3 cellular contexts compared by ENCODE assay signal in genomic region chr19:32138416-32138815, GRCh38.
TF ChIP-seq lines count a peak whose summit lies in the region.

No MANE protein-coding gene starts in this region.

TF ChIP-seq in SK-N-SH, 30 proteins besides CTCF, POLR2A, EP300 and RAD21:
- no peak for TF ChIP-seq TEAD4 (IDR thresholded peaks at IDR 0.05; ENCODE audit: borderline replicate concordance, insufficient read depth)
- no peak for TF ChIP-seq FOXM1 (IDR thresholded peaks at IDR 0.05; ENCODE audit: low read depth)
- TF ChIP-seq TAF1 (IDR thresholded peaks at IDR 0.05; ENCODE audit: borderline replicate concordance, low read depth, low read length) = no peak
- TF ChIP-seq GATA2 (CRISPR knock-in tag; IDR thresholded peaks at IDR 0.05) = no peak
- TF ChIP-seq FOXJ3 (CRISPR knock-in tag; IDR thresholded peaks at IDR 0.05) = no peak
- no peak for TF ChIP-seq NRF1 (IDR thresholded peaks at IDR 0.05; ENCODE audit: low read depth, low read length)
- TF ChIP-seq SIN3A (IDR thresholded peaks at IDR 0.05; ENCODE audit: borderline replicate concordance, low read depth, low read length) = no peak
- TF ChIP-seq, protein P1, sequence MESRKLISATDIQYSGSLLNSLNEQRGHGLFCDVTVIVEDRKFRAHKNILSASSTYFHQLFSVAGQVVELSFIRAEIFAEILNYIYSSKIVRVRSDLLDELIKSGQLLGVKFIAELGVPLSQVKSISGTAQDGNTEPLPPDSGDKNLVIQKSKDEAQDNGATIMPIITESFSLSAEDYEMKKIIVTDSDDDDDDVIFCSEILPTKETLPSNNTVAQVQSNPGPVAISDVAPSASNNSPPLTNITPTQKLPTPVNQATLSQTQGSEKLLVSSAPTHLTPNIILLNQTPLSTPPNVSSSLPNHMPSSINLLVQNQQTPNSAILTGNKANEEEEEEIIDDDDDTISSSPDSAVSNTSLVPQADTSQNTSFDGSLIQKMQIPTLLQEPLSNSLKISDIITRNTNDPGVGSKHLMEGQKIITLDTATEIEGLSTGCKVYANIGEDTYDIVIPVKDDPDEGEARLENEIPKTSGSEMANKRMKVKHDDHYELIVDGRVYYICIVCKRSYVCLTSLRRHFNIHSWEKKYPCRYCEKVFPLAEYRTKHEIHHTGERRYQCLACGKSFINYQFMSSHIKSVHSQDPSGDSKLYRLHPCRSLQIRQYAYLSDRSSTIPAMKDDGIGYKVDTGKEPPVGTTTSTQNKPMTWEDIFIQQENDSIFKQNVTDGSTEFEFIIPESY (IDR thresholded peaks at IDR 0.05; ENCODE audit: borderline replicate concordance, low read depth) = no peak
- no peak for TF ChIP-seq POLR2AphosphoS5 (IDR thresholded peaks at IDR 0.05; ENCODE audit: low read depth, low read length)

TF ChIP-seq in SK-N-SH treated with all-trans-retinoic acid at 6 μM for 48 hours, 23 proteins besides CTCF, POLR2A, EP300 and RAD21:
- no peak for TF ChIP-seq TSHZ2 (CRISPR knock-in tag; IDR thresholded peaks at IDR 0.05)
- no peak for TF ChIP-seq ZNF8 (CRISPR knock-in tag; IDR thresholded peaks at IDR 0.05)
- no peak for TF ChIP-seq ARNTL (CRISPR knock-in tag; IDR thresholded peaks at IDR 0.05; ENCODE audit: borderline replicate concordance, low read depth)
- no peak for TF ChIP-seq ZFP30 (CRISPR knock-in tag; IDR thresholded peaks at IDR 0.05)
- TF ChIP-seq PPARA (CRISPR knock-in tag; IDR thresholded peaks at IDR 0.05; ENCODE audit: borderline replicate concordance) = no peak
- no peak for TF ChIP-seq ISL1 (CRISPR knock-in tag; IDR thresholded peaks at IDR 0.05)
- no peak for TF ChIP-seq GLIS3 (CRISPR knock-in tag; IDR thresholded peaks at IDR 0.05)
- no peak for TF ChIP-seq CSDC2 (CRISPR knock-in tag; IDR thresholded peaks at IDR 0.05)

TF ChIP-seq in H1, 55 proteins besides CTCF, POLR2A, EP300 and RAD21:
- no peak for TF ChIP-seq NRF1 (IDR thresholded peaks at IDR 0.05; ENCODE audit: low read depth, low read length)
- no peak for TF ChIP-seq HDAC2 (IDR thresholded peaks at IDR 0.05; ENCODE audit: borderline replicate concordance in 1 of 2, low read depth in 2 of 2, low read length in 2 of 2)
- TF ChIP-seq TEAD4 (IDR thresholded peaks at IDR 0.05; ENCODE audit: low read depth, low read length) = no peak
- TF ChIP-seq, protein P2, sequence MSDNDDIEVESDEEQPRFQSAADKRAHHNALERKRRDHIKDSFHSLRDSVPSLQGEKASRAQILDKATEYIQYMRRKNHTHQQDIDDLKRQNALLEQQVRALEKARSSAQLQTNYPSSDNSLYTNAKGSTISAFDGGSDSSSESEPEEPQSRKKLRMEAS (IDR thresholded peaks at IDR 0.05) = no peak
- no peak for TF ChIP-seq SP1 (IDR thresholded peaks at IDR 0.05; ENCODE audit: low read depth, low read length)
- TF ChIP-seq PHF8 (conservative IDR thresholded peaks at IDR 0.05; ENCODE audit: low read depth, low read length) = no peak
- no peak for TF ChIP-seq SP4 (IDR thresholded peaks at IDR 0.05; ENCODE audit: low read length)
- TF ChIP-seq SIN3A (conservative IDR thresholded peaks at IDR 0.05 in 1 of 2, IDR thresholded peaks at IDR 0.05 in 1 of 2; ENCODE audit: low read depth in 1 of 2, low read length in 2 of 2) = no peak
- TF ChIP-seq EGR1 (IDR thresholded peaks at IDR 0.05; ENCODE audit: borderline replicate concordance, low read depth, low read length) = no peak
- TF ChIP-seq, protein P3, sequence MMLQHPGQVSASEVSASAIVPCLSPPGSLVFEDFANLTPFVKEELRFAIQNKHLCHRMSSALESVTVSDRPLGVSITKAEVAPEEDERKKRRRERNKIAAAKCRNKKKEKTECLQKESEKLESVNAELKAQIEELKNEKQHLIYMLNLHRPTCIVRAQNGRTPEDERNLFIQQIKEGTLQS (IDR thresholded peaks at IDR 0.05; ENCODE audit: insufficient read depth, low read depth, low read length) = no peak
- TF ChIP-seq TCF12 (IDR thresholded peaks at IDR 0.05; ENCODE audit: low read depth, low read length) = no peak
- no peak for TF ChIP-seq KDM5A (IDR thresholded peaks at IDR 0.05; ENCODE audit: low read length)
- no peak for TF ChIP-seq SP2 (IDR thresholded peaks at IDR 0.05; ENCODE audit: low read length)
- no peak for TF ChIP-seq RBBP5 (IDR thresholded peaks at IDR 0.05; ENCODE audit: borderline replicate concordance, low read depth, low read length)
- no peak for TF ChIP-seq BRCA1 (IDR thresholded peaks at IDR 0.05; ENCODE audit: low read depth, low read length)
- TF ChIP-seq TAF1 (IDR thresholded peaks at IDR 0.05; ENCODE audit: low read depth, low read length) = no peak
- TF ChIP-seq JUN (IDR thresholded peaks at IDR 0.05; ENCODE audit: low read depth, low read length) = no peak
- no peak for TF ChIP-seq MAFK (IDR thresholded peaks at IDR 0.05; ENCODE audit: low read depth, low read length)
- no peak for TF ChIP-seq FOSL1 (IDR thresholded peaks at IDR 0.05; ENCODE audit: insufficient read depth, low read depth, low read length)
- TF ChIP-seq EZH2 (IDR thresholded peaks at IDR 0.05; ENCODE audit: low read depth, low read length, severe bottlenecking) = no peak
